ENCODE assay signal across 30 cellular contexts in the genomic region with DNA sequence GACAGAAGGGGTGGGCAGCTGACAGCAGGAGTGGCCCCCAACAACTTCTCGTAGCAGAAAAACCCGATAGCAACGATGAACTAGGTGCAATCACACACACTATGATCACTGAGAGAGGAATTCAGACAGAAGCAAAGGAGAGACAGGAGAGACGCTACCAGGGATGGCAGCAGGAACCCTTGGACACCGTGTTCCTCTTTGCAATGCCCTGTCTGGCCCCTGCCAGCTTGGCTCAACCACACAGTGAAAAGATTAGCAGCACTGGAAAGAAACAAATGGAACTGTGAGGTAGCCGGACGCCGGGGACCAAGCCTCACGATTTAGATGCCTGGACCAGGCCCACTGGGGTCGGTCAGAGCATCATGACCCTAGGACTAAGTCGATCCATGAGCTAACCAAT. TPM values are rescaled to one million over a fixed set of nuclear protein-coding genes. Genes with fewer than 3 reads are reported as not detected.
DNase-seq lines count a peak whose midpoint lies in the region; ATAC-seq and TF ChIP-seq lines count a peak whose summit lies in the region.
"Had no signal": no experiment of that assay in that cellular context is flagged by ENCODE, and none has a peak within 500 bp of the region (broad histone marks: within the 10 kb centered on the region; RNA-seq: fewer than 3 reads in every experiment).

No MANE protein-coding gene starts in this region.

- no peak for DNase-seq in CD14-positive monocyte (ENCODE audit: low spot score)
- DNase-seq in G401 (ENCODE audit: low spot score) = peak; percentile 70
- no peak for DNase-seq in effector memory CD8-positive, alpha-beta T cell
- no peak for DNase-seq in GM19238 (ENCODE audit: insufficient read length, low spot score)
- no peak for DNase-seq in ecto neural progenitor cell (ENCODE audit: low spot score)
- no peak for DNase-seq in activated CD4-positive, alpha-beta T cell treated with anti-CD3 and anti-CD28 coated beads, Interleukin-2, amount 50 U/mL, for 4 hours
- DNase-seq: activated CD4-positive, alpha-beta T cell treated with anti-CD3 and anti-CD28 coated beads, Interleukin-2, amount 10 ng/mL, durations not matched to agents 24 days and 14 days; activated gamma-delta T cell; activated T-cell treated with anti-CD3 and anti-CD28 coated beads, Interleukin-2, amount 50 U/mL, for 1 hour; central memory CD4-positive, alpha-beta T cell; dermis blood vessel endothelial cell; foreskin keratinocyte; Kasumi-1; mucosa of descending colon; NCI-H1417 treated with DMSO at 0.1 percent for 48 hours; NCI-H2081 treated with DMSO at 0.1 percent for 48 hours; NCI-H226; NCI-H526 treated with DMSO at 0.1 percent for 48 hours; SIG-M5; stimulated activated CD4-positive, alpha-beta T cell treated with anti-CD3 and anti-CD28 coated beads, Interleukin-12 subunit alpha, Interleukin-12 subunit beta, amount 100 ng/mL, for 4 hours; stimulated activated CD4-positive, alpha-beta T cell treated with anti-CD3 and anti-CD28 coated beads, Interleukin-2, amount 100 ng/mL, for 48 hours; thyroid gland had no signal

- peak overlapping the region in 4 of 7 donors; percentile 23 to 69 (median 46) for H3K27ac Mint-ChIP-seq in CD14-positive monocyte
- H3K27ac Mint-ChIP-seq in effector memory CD8-positive, alpha-beta T cell = peak overlapping the region; percentile 48 to 69
- peak overlapping the region; percentile 39 to 88 (median 54) for H3K27ac Mint-ChIP-seq in nephron
- H3K27ac Mint-ChIP-seq: activated CD4-positive, alpha-beta T cell treated with anti-CD3 and anti-CD28 coated beads, Interleukin-2, amount 10 ng/mL, durations not matched to agents 24 days and 14 days had no signal

- in situ Hi-C loops in G401 (cut with HindIII; ENCODE audit: low sequenced_read_pairs) = no loop called here

- no peak for ATAC-seq in effector memory CD8-positive, alpha-beta T cell (replicated peaks)
- ATAC-seq in HG02610 (IDR thresholded peaks at IDR 0.05; ENCODE audit: unreplicated experiment) = no peak
- ATAC-seq: foreskin keratinocyte, mucosa of descending colon, sciatic nerve had no signal

- H3K27me3 Mint-ChIP-seq in CD14-positive monocyte (ENCODE audit: low read depth in 3 of 3) (peaks cover 0 to 1% (median 0%) of the 10 kb centered on the region in 3 donors), nephron (ENCODE audit: low read depth) (no peaks in the 10 kb centered on the region)
- no peaks in the 10 kb centered on the region for H3K27me3 Mint-ChIP-seq in effector memory CD8-positive, alpha-beta T cell
- H3K27me3 Mint-ChIP-seq: activated CD4-positive, alpha-beta T cell treated with anti-CD3 and anti-CD28 coated beads, Interleukin-2, amount 10 ng/mL, durations not matched to agents 24 days and 14 days had no signal

- H3K9me3 Mint-ChIP-seq in CD14-positive monocyte = no peaks in the 10 kb centered on the region
- H3K9me3 Mint-ChIP-seq in effector memory CD8-positive, alpha-beta T cell = no peaks in the 10 kb centered on the region
- H3K9me3 Mint-ChIP-seq in nephron = no peaks in the 10 kb centered on the region
- H3K9me3 Mint-ChIP-seq: activated CD4-positive, alpha-beta T cell treated with anti-CD3 and anti-CD28 coated beads, Interleukin-2, amount 10 ng/mL, durations not matched to agents 24 days and 14 days had no signal

- TF ChIP-seq CTCF in CD14-positive monocyte (IDR thresholded peaks at IDR 0.05) = no peak
- no peak for TF ChIP-seq CTCF in nephron (IDR thresholded peaks at IDR 0.05; ENCODE audit: unreplicated experiment in 3 of 3)

- intact Hi-C loops in CD14-positive monocyte (cut with micrococcal nuclease) = no loop called here

- H3K36me3 Mint-ChIP-seq in CD14-positive monocyte (peaks cover 37 to 68% of the 10 kb centered on the region in 2 donors), nephron (ENCODE audit: low read depth) (peaks cover 32% of the 10 kb centered on the region)
- H3K36me3 Mint-ChIP-seq in effector memory CD8-positive, alpha-beta T cell (ENCODE audit: insufficient read depth) = peaks cover 20% of the 10 kb centered on the region

- H3K4me1 Mint-ChIP-seq in CD14-positive monocyte = peaks cover 26% of the 10 kb centered on the region
- H3K4me1 Mint-ChIP-seq in effector memory CD8-positive, alpha-beta T cell (ENCODE audit: low read depth in 2 of 2) = peaks cover 0 to 16% of the 10 kb centered on the region in 2 donors
- H3K4me1 Mint-ChIP-seq in nephron = no peaks in the 10 kb centered on the region

- H3K4me3 Mint-ChIP-seq in CD14-positive monocyte (no peak overlapping the region), nephron (peak overlapping the region in 1 of 3 experiments; percentile 19)
- H3K4me3 Mint-ChIP-seq in effector memory CD8-positive, alpha-beta T cell = no peak overlapping the region
- H3K4me3 Mint-ChIP-seq: activated CD4-positive, alpha-beta T cell treated with anti-CD3 and anti-CD28 coated beads, Interleukin-2, amount 10 ng/mL, durations not matched to agents 24 days and 14 days had no signal

RNA-seq across cellular contexts. Expression of a gene that starts 23.6 kb away (rescaled TPM):
- polyA plus RNA-seq in CD14-positive monocyte = 1 to 10 TPM; 2.8 to 3.4 TPM
- total RNA-seq in G401 (2014; rRNA removed; shearing (Covaris generic)) = 33.2 and 38.2 TPM in 2 replicates

RNA-seq across cellular contexts. Expression of a gene that starts 30.2 kb away (rescaled TPM):
- polyA plus RNA-seq in CD14-positive monocyte = under 1 TPM; 0.89 to 0.95 TPM
- 1.8 and 6.0 TPM in 2 replicates for total RNA-seq in G401 (2014; rRNA removed; shearing (Covaris generic))

RNA-seq across cellular contexts. Expression of a gene that starts 37.7 kb away (rescaled TPM):
- 1 to 10 TPM; 1.3 to 1.4 TPM for polyA plus RNA-seq in CD14-positive monocyte
- total RNA-seq in G401 (2014; rRNA removed; shearing (Covaris generic)) = 0.92 TPM in 1 of 2 replicates, not detected in the other
- total RNA-seq: activated CD4-positive, alpha-beta T cell treated with anti-CD3 and anti-CD28 coated beads, Interleukin-2, amount 10 ng/mL, durations not matched to agents 24 days and 14 days; lung microvascular endothelial cell had no signal

RNA-seq across cellular contexts. Expression of a gene that starts 52.1 kb away (rescaled TPM):
- not detected for polyA plus RNA-seq in CD14-positive monocyte
- not detected in 2 replicates for total RNA-seq in G401 (2014; rRNA removed; shearing (Covaris generic))
- total RNA-seq: activated CD4-positive, alpha-beta T cell treated with anti-CD3 and anti-CD28 coated beads, Interleukin-2, amount 10 ng/mL, durations not matched to agents 24 days and 14 days; activated CD8-positive, alpha-beta memory T cell treated with anti-CD3 and anti-CD28 coated beads for 36 hours; dermis blood vessel endothelial cell; esophagus muscularis mucosa; foreskin keratinocyte; lung microvascular endothelial cell; mucosa of descending colon; posterior vena cava; sciatic nerve; thyroid gland had no signal
- polyA plus RNA-seq: BJ, foreskin keratinocyte had no signal

RNA-seq across cellular contexts. Expression of a gene that starts 55.7 kb away (rescaled TPM):
- polyA plus RNA-seq in CD14-positive monocyte = 10 to 100 TPM; 54.9 to 61.5 TPM
- total RNA-seq in G401 (2014; rRNA removed; shearing (Covaris generic)) = 28.1 and 32.5 TPM in 2 replicates
